17 cellular contexts compared by ENCODE assay signal in the genomic region with DNA sequence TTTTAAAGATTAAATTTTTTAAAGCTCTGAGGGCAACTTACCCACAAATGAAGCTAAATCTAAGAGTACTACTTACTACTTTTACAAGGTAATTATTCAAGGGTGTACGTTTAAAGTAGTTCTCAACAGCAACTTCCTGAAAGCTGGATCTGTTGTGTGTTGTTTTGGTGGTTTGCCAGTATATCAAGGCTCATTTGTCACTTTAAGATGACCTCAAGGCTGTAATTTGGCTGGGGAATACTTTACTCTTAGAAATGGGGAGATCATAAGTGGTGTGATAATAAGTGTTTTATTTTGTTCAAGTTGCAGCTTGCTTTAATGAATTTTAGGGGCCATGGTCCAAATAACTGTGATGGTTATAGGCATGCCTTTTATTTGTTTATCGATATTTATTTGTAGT. TPM values are rescaled to one million over a fixed set of nuclear protein-coding genes. Genes with fewer than 3 reads are reported as not detected.
"Had no signal": no experiment of that assay in that cellular context is flagged by ENCODE, and none has a peak within 500 bp of the region (broad histone marks: within the 10 kb centered on the region; RNA-seq: fewer than 3 reads in every experiment).

No MANE protein-coding gene starts in this region.

- H3K4me3 ChIP-seq: cardiac muscle cell, mucosa of descending colon had no signal

- H3K9me3 Mint-ChIP-seq: activated naive CD4-positive, alpha-beta T cell treated with anti-CD3 and anti-CD28 coated beads, Interleukin-2, amount 10 ng/mL, durations not matched to agents 7 days and 5 days; activated T-helper 2 cell treated with anti-CD3 and anti-CD28 coated beads, Interferon-gamma antibody, Interleukin-2, Interleukin-4, amounts not matched to agents 10 μg/mL and 5 μg/mL and 100 μg/mL, durations not matched to agents 14 hours and 24 hours and 36 hours; natural killer cell treated with Interleukin-12 subunit alpha and Interleukin-12 subunit beta and Interleukin-15 and Interleukin-18, amount 100 ng/mL, for 72 hours; stimulated activated naive CD8-positive, alpha-beta T cell treated with anti-CD3 and anti-CD28 coated beads, Interleukin-15, Interleukin-2, amounts not matched to agents 100 ng/mL and 50 ng/mL, for 24 hours had no signal

- H3K9me3 ChIP-seq: mucosa of descending colon had no signal

- H3K36me3 Mint-ChIP-seq: natural killer cell treated with Interleukin-12 subunit alpha and Interleukin-12 subunit beta and Interleukin-15 and Interleukin-18, amount 100 ng/mL, for 72 hours had no signal

- H3K27ac Mint-ChIP-seq: activated naive CD4-positive, alpha-beta T cell treated with anti-CD3 and anti-CD28 coated beads, Interleukin-2, amount 10 ng/mL, durations not matched to agents 7 days and 5 days; activated T-helper 2 cell treated with anti-CD3 and anti-CD28 coated beads, Interferon-gamma antibody, Interleukin-2, Interleukin-4, amounts not matched to agents 10 μg/mL and 5 μg/mL and 100 μg/mL, durations not matched to agents 14 hours and 24 hours and 36 hours; natural killer cell treated with Interleukin-12 subunit alpha and Interleukin-12 subunit beta and Interleukin-15 and Interleukin-18, amount 100 ng/mL, for 72 hours; stimulated activated naive CD8-positive, alpha-beta T cell treated with anti-CD3 and anti-CD28 coated beads, Interleukin-15, Interleukin-2, amounts not matched to agents 100 ng/mL and 50 ng/mL, for 24 hours had no signal

- H3K4me1 Mint-ChIP-seq: activated naive CD4-positive, alpha-beta T cell treated with anti-CD3 and anti-CD28 coated beads, Interleukin-2, amount 10 ng/mL, durations not matched to agents 7 days and 5 days had no signal

- H3K27me3 Mint-ChIP-seq: activated naive CD4-positive, alpha-beta T cell treated with anti-CD3 and anti-CD28 coated beads, Interleukin-2, amount 10 ng/mL, durations not matched to agents 7 days and 5 days; natural killer cell treated with Interleukin-12 subunit alpha and Interleukin-12 subunit beta and Interleukin-15 and Interleukin-18, amount 100 ng/mL, for 72 hours; stimulated activated naive CD8-positive, alpha-beta T cell treated with anti-CD3 and anti-CD28 coated beads, Interleukin-15, Interleukin-2, amounts not matched to agents 100 ng/mL and 50 ng/mL, for 24 hours had no signal

- H3K36me3 ChIP-seq: cardiac muscle cell had no signal

- ATAC-seq: natural killer cell treated with Interleukin-12 subunit alpha and Interleukin-12 subunit beta and Interleukin-15 and Interleukin-18, amount 100 ng/mL, for 72 hours had no signal

- H3K27ac ChIP-seq: WERI-Rb-1 had no signal

- DNase-seq: activated CD4-positive, alpha-beta T cell treated with anti-CD3 and anti-CD28 coated beads for 48 hours; activated CD8-positive, alpha-beta memory T cell treated with anti-CD3 and anti-CD28 coated beads for 24 hours; activated naive CD4-positive, alpha-beta T cell treated with anti-CD3 and anti-CD28 coated beads, Interleukin-2, amount 10 ng/mL, durations not matched to agents 7 days and 5 days; effector CD4-positive, alpha-beta T cell; mammary epithelial cell; mucosa of descending colon; stimulated activated CD4-positive, alpha-beta T cell treated with anti-CD3 and anti-CD28 coated beads, Interleukin-2, amount 100 ng/mL, for 48 hours; WERI-Rb-1 had no signal

- H3K4me3 Mint-ChIP-seq: activated naive CD4-positive, alpha-beta T cell treated with anti-CD3 and anti-CD28 coated beads, Interleukin-2, amount 10 ng/mL, durations not matched to agents 7 days and 5 days; natural killer cell treated with Interleukin-12 subunit alpha and Interleukin-12 subunit beta and Interleukin-15 and Interleukin-18, amount 100 ng/mL, for 72 hours; stimulated activated naive CD8-positive, alpha-beta T cell treated with anti-CD3 and anti-CD28 coated beads, Interleukin-15, Interleukin-2, amounts not matched to agents 100 ng/mL and 50 ng/mL, for 24 hours had no signal

- H3K27me3 ChIP-seq: cardiac muscle cell had no signal

RNA-seq across cellular contexts. Expression of a gene that starts 56.9 kb away (rescaled TPM):
- total RNA-seq: activated T-helper 2 cell treated with anti-CD3 and anti-CD28 coated beads, Interferon-gamma antibody, Interleukin-2, Interleukin-4, amounts not matched to agents 10 μg/mL and 5 μg/mL and 100 μg/mL, durations not matched to agents 14 hours and 24 hours and 36 hours; epithelial cell of proximal tubule; mammary epithelial cell; mucosa of descending colon; natural killer cell treated with Interleukin-12 subunit alpha and Interleukin-12 subunit beta and Interleukin-15 and Interleukin-18, amount 100 ng/mL, for 72 hours; omental fat pad; pulmonary artery endothelial cell; T-helper 2 cell treated with Interferon-gamma antibody and Interleukin-4, amounts not matched to agents 100 ng/mL and 5 ng/mL, for 36 hours; ureter had no signal
